Comparison of ENCODE assay signal across 24 cellular contexts in genomic region chr1:29640428-29640785, GRCh38.
DNase-seq lines count a peak whose midpoint lies in the region; ATAC-seq lines count a peak whose summit lies in the region.
"Had no signal": no experiment of that assay in that cellular context is flagged by ENCODE, and none has a peak within 500 bp of the region (broad histone marks: within the 10 kb centered on the region; RNA-seq: fewer than 3 reads in every experiment).

No MANE protein-coding gene starts in this region.

- DNase-seq in activated CD8-positive, alpha-beta memory T cell treated with anti-CD3 and anti-CD28 coated beads, Interleukin-2, amount 10 ng/mL, durations not matched to agents 7 days and 5 days: peak; percentile 23
- DNase-seq in activated CD8-positive, alpha-beta memory T cell treated with anti-CD3 and anti-CD28 coated beads, Interleukin-2, amount 50 U/mL, for 4 hours: no peak
- DNase-seq in NCI-H345 treated with DMSO at 0.1 percent for 48 hours (lab: John Stamatoyannopoulos, UW; ENCODE audit: unreplicated experiment) (peak; percentile 86), epithelial cell of prostate (ENCODE audit: low read depth, low spot score) (no peak), EL (no peak)
- DNase-seq in stimulated activated CD8-positive, alpha-beta memory T cell treated with anti-CD3 and anti-CD28 coated beads, Interleukin-4, amount 100 ng/mL, for 48 hours: peak; percentile 7
- DNase-seq in activated T-cell treated with anti-CD3 and anti-CD28 coated beads, Interleukin-2, amount 50 U/mL, for 48 hours: no peak
- DNase-seq: activated CD4-positive, alpha-beta T cell treated with anti-CD3 and anti-CD28 coated beads, Interleukin-2, amount 50 U/mL, for 1 hour; activated naive CD4-positive, alpha-beta T cell treated with anti-CD3 and anti-CD28 coated beads, Interleukin-2, amount 10 ng/mL, durations not matched to agents 7 days and 5 days; activated T-cell treated with anti-CD3 and anti-CD28 coated beads for 4 hours; caudate nucleus; CD4-positive, alpha-beta T cell; foreskin melanocyte; H7; hypothalamus; naive B cell; NCI-H1417; NCI-H82; pancreas; testis had no signal

- ATAC-seq in activated CD8-positive, alpha-beta memory T cell treated with anti-CD3 and anti-CD28 coated beads, Interleukin-2, amount 10 ng/mL, durations not matched to agents 7 days and 5 days: no peak
- ATAC-seq in HG03469 (IDR thresholded peaks at IDR 0.05; ENCODE audit: unreplicated experiment): no peak
- ATAC-seq: pancreas; stimulated activated memory B cell treated with anti-CD40 and anti-IgM and Interleukin-4, amounts not matched to agents 10 μg/mL and 1 μg/mL and 100 μg/mL, for 72 hours had no signal

- CTCF ChIA-PET in activated CD8-positive, alpha-beta memory T cell treated with anti-CD3 and anti-CD28 coated beads, Interleukin-2, amount 10 ng/mL, durations not matched to agents 7 days and 5 days (lab: Charles Lee): no interaction called here

- no peaks in the 10 kb centered on the region for H3K36me3 Mint-ChIP-seq in activated CD8-positive, alpha-beta memory T cell treated with anti-CD3 and anti-CD28 coated beads, Interleukin-2, amount 10 ng/mL, durations not matched to agents 7 days and 5 days
- H3K36me3 Mint-ChIP-seq: activated naive CD4-positive, alpha-beta T cell treated with anti-CD3 and anti-CD28 coated beads, Interleukin-2, amount 10 ng/mL, durations not matched to agents 7 days and 5 days; memory B cell; naive B cell; stimulated activated memory B cell treated with anti-CD40 and anti-IgM and Interleukin-4, amounts not matched to agents 10 μg/mL and 1 μg/mL and 100 μg/mL, for 72 hours had no signal

- H3K4me3 Mint-ChIP-seq in activated CD8-positive, alpha-beta memory T cell treated with anti-CD3 and anti-CD28 coated beads, Interleukin-2, amount 10 ng/mL, durations not matched to agents 7 days and 5 days: no peak overlapping the region
- H3K4me3 Mint-ChIP-seq: activated naive CD4-positive, alpha-beta T cell treated with anti-CD3 and anti-CD28 coated beads, Interleukin-2, amount 10 ng/mL, durations not matched to agents 7 days and 5 days; CD4-positive, alpha-beta T cell; memory B cell; naive B cell; stimulated activated memory B cell treated with anti-CD40 and anti-IgM and Interleukin-4, amounts not matched to agents 10 μg/mL and 1 μg/mL and 100 μg/mL, for 72 hours; T-helper 1 cell treated with Interleukin-12 subunit alpha and Interleukin-12 subunit beta and Interleukin-4 antibody, amounts not matched to agents 30 μg/mL and 1 μg/mL, for 36 hours had no signal

- H3K27ac ChIP-seq in epithelial cell of prostate: peak overlapping the region; percentile 65
- H3K27ac ChIP-seq: pancreas, testis had no signal

- H3K9me3 Mint-ChIP-seq in activated CD8-positive, alpha-beta memory T cell treated with anti-CD3 and anti-CD28 coated beads, Interleukin-2, amount 10 ng/mL, durations not matched to agents 7 days and 5 days (ENCODE audit: low read depth): no peaks in the 10 kb centered on the region
- H3K9me3 Mint-ChIP-seq: activated naive CD4-positive, alpha-beta T cell treated with anti-CD3 and anti-CD28 coated beads, Interleukin-2, amount 10 ng/mL, durations not matched to agents 7 days and 5 days; CD4-positive, alpha-beta T cell; memory B cell; T-helper 1 cell treated with Interleukin-12 subunit alpha and Interleukin-12 subunit beta and Interleukin-4 antibody, amounts not matched to agents 30 μg/mL and 1 μg/mL, for 36 hours had no signal

- no peak overlapping the region for H3K27ac Mint-ChIP-seq in activated CD8-positive, alpha-beta memory T cell treated with anti-CD3 and anti-CD28 coated beads, Interleukin-2, amount 10 ng/mL, durations not matched to agents 7 days and 5 days
- H3K27ac Mint-ChIP-seq: activated naive CD4-positive, alpha-beta T cell treated with anti-CD3 and anti-CD28 coated beads, Interleukin-2, amount 10 ng/mL, durations not matched to agents 7 days and 5 days; CD4-positive, alpha-beta T cell; memory B cell; naive B cell; stimulated activated memory B cell treated with anti-CD40 and anti-IgM and Interleukin-4, amounts not matched to agents 10 μg/mL and 1 μg/mL and 100 μg/mL, for 72 hours; T-helper 1 cell treated with Interleukin-12 subunit alpha and Interleukin-12 subunit beta and Interleukin-4 antibody, amounts not matched to agents 30 μg/mL and 1 μg/mL, for 36 hours had no signal

- H3K27me3 Mint-ChIP-seq in activated CD8-positive, alpha-beta memory T cell treated with anti-CD3 and anti-CD28 coated beads, Interleukin-2, amount 10 ng/mL, durations not matched to agents 7 days and 5 days: no peaks in the 10 kb centered on the region

- no peaks in the 10 kb centered on the region for H3K4me1 Mint-ChIP-seq in activated CD8-positive, alpha-beta memory T cell treated with anti-CD3 and anti-CD28 coated beads, Interleukin-2, amount 10 ng/mL, durations not matched to agents 7 days and 5 days
- H3K4me1 Mint-ChIP-seq: activated naive CD4-positive, alpha-beta T cell treated with anti-CD3 and anti-CD28 coated beads, Interleukin-2, amount 10 ng/mL, durations not matched to agents 7 days and 5 days; memory B cell; stimulated activated memory B cell treated with anti-CD40 and anti-IgM and Interleukin-4, amounts not matched to agents 10 μg/mL and 1 μg/mL and 100 μg/mL, for 72 hours had no signal

Comparison
In these comparisons a context has a peak if more than half of its experiments do, and no peak if none do; other contexts are left out.
1. DNase-seq: peak in activated CD8-positive, alpha-beta memory T cell treated with anti-CD3 and anti-CD28 coated beads, Interleukin-2, amount 10 ng/mL, durations not matched to agents 7 days and 5 days (single experiment), NCI-H345 treated with DMSO at 0.1 percent for 48 hours (single experiment) and stimulated activated CD8-positive, alpha-beta memory T cell treated with anti-CD3 and anti-CD28 coated beads, Interleukin-4, amount 100 ng/mL, for 48 hours (single experiment); none in activated CD8-positive, alpha-beta memory T cell treated with anti-CD3 and anti-CD28 coated beads, Interleukin-2, amount 50 U/mL, for 4 hours (single experiment), epithelial cell of prostate (single experiment), activated T-cell treated with anti-CD3 and anti-CD28 coated beads, Interleukin-2, amount 50 U/mL, for 48 hours (0 of 2) and EL (single experiment).